ENCODE assay signal across 9 cellular contexts in genomic region chr1:230362949-230363348, GRCh38.
"Had no signal": no experiment of that assay in that cellular context is flagged by ENCODE, and none has a peak within 500 bp of the region (broad histone marks: within the 10 kb centered on the region; RNA-seq: fewer than 3 reads in every experiment).

No MANE protein-coding gene starts in this region.

- DNase-seq: GM23248, GOT3, H7, HFFc6 had no signal

- H3K36me3 ChIP-seq: HAP-1 had no signal

- H3K36me3 Mint-ChIP-seq: IgD-negative memory B cell had no signal

- ATAC-seq: HCT116, HepG2 had no signal

- H3K4me3 ChIP-seq: GM23248, HAP-1 had no signal

- H3K27ac Mint-ChIP-seq: HFFc6, IgD-negative memory B cell had no signal

- H3K9me3 ChIP-seq: HAP-1 had no signal

- H3K27ac ChIP-seq: GM23248, HL-60 had no signal

- H3K4me3 Mint-ChIP-seq: HFFc6, IgD-negative memory B cell had no signal

- H3K4me1 Mint-ChIP-seq: IgD-negative memory B cell had no signal

- H3K4me1 ChIP-seq: HAP-1 had no signal
